In the genomic region with DNA sequence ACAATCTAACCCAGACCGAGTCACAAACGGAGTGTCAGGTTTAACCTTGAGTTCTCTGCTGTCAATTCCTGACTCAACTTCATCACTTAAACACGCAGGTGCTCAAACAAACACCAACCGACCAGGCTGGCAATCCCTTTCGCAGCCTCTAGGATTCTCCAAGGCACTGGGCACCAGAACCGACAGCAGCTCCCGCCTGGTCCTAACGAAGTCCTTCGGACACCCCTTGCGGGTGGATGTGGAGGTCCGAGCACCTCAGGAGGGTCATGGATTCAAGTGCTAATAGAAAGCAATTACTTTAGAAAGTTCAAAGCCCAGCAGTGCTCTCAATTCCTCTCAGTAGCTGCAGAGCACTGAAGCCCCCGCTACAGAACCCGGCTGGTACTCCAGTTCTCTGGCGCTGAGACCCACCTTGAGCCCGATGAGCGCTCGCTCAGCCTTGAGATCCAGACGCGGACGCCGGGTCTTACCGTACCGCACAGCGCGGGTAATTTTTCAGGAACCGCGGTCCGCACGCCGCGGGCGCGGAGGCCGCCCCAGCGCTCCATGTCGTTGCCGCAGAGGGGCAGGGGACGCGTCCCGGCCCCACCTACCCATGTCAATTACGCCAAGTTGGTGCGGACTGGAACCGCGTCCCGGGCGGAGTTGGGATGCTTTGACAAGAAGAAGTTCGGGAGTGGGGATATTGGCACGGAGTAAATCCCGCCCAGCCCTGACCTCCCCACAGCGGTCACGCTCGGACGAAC, we compare ENCODE assay signal across 1 cellular context.
TF ChIP-seq lines count a peak whose summit lies in the region.

No MANE protein-coding gene starts in this region.

TF ChIP-seq in HepG2, 621 proteins besides CTCF, POLR2A, EP300 and RAD21 (continued from another document and continues in another):
- TF ChIP-seq HCFC1 (IDR thresholded peaks at IDR 0.05; ENCODE audit: low read depth, low read length), result no peak
- TF ChIP-seq, protein P1, sequence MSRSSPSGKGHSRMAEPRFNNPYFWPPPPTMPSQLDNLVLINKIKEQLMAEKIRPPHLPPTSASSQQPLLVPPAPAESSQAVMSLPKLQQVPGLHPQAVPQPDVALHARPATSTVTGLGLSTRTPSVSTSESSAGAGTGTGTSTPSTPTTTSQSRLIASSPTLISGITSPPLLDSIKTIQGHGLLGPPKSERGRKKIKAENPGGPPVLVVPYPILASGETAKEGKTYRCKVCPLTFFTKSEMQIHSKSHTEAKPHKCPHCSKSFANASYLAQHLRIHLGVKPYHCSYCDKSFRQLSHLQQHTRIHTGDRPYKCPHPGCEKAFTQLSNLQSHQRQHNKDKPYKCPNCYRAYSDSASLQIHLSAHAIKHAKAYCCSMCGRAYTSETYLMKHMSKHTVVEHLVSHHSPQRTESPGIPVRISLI (CRISPR knock-in tag; IDR thresholded peaks at IDR 0.05; ENCODE audit: borderline replicate concordance), result no peak
- TF ChIP-seq ZEB1 (IDR thresholded peaks at IDR 0.05; ENCODE audit: insufficient replicate concordance, low read depth), result no peak
- TF ChIP-seq, protein P2, sequence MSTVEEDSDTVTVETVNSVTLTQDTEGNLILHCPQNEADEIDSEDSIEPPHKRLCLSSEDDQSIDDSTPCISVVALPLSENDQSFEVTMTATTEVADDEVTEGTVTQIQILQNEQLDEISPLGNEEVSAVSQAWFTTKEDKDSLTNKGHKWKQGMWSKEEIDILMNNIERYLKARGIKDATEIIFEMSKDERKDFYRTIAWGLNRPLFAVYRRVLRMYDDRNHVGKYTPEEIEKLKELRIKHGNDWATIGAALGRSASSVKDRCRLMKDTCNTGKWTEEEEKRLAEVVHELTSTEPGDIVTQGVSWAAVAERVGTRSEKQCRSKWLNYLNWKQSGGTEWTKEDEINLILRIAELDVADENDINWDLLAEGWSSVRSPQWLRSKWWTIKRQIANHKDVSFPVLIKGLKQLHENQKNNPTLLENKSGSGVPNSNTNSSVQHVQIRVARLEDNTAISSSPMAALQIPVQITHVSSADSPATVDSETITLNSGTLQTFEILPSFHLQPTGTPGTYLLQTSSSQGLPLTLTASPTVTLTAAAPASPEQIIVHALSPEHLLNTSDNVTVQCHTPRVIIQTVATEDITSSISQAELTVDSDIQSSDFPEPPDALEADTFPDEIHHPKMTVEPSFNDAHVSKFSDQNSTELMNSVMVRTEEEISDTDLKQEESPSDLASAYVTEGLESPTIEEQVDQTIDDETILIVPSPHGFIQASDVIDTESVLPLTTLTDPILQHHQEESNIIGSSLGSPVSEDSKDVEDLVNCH (CRISPR knock-in tag; IDR thresholded peaks at IDR 0.05), result no peak
- TF ChIP-seq, protein P3, sequence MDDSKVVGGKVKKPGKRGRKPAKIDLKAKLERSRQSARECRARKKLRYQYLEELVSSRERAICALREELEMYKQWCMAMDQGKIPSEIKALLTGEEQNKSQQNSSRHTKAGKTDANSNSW (CRISPR knock-in tag; IDR thresholded peaks at IDR 0.05; ENCODE audit: borderline replicate concordance), result no peak
- no peak for TF ChIP-seq MBNL3 (CRISPR knock-in tag; conservative IDR thresholded peaks at IDR 0.05)
- TF ChIP-seq PAF1 (CRISPR knock-in tag; IDR thresholded peaks at IDR 0.05), result no peak
- TF ChIP-seq SIN3B (IDR thresholded peaks at IDR 0.05; ENCODE audit: low read length), result no peak
- TF ChIP-seq ZNF652 (CRISPR knock-in tag; IDR thresholded peaks at IDR 0.05; ENCODE audit: borderline replicate concordance, low read depth), result no peak
- TF ChIP-seq WIZ (CRISPR knock-in tag; IDR thresholded peaks at IDR 0.05), result no peak
- TF ChIP-seq GABPB1 (CRISPR knock-in tag; IDR thresholded peaks at IDR 0.05), result no peak
- peak; percentile 6 for TF ChIP-seq ASH2L (IDR thresholded peaks at IDR 0.05; ENCODE audit: insufficient read length, low read depth, low read length)
- no peak for TF ChIP-seq ZNF605 (CRISPR knock-in tag; IDR thresholded peaks at IDR 0.05)
- peak; percentile 3 for TF ChIP-seq CBX1 (IDR thresholded peaks at IDR 0.05; ENCODE audit: low read depth)
- TF ChIP-seq SKI (IDR thresholded peaks at IDR 0.05; ENCODE audit: partially characterized antibody), result no peak
- no peak for TF ChIP-seq MATR3 (CRISPR knock-in tag; IDR thresholded peaks at IDR 0.05)
- TF ChIP-seq ZNF781 (CRISPR knock-in tag; IDR thresholded peaks at IDR 0.05; ENCODE audit: borderline replicate concordance, not compliant biosample characterization), result no peak
- no peak for TF ChIP-seq KDM1A (CRISPR knock-in tag; IDR thresholded peaks at IDR 0.05)
- TF ChIP-seq ZNF225 (CRISPR knock-in tag; IDR thresholded peaks at IDR 0.05), result no peak
- no peak for TF ChIP-seq NRL (CRISPR knock-in tag; IDR thresholded peaks at IDR 0.05; ENCODE audit: borderline replicate concordance)
- no peak for TF ChIP-seq ZNF207 (IDR thresholded peaks at IDR 0.05; ENCODE audit: borderline replicate concordance)
- TF ChIP-seq MTF2 (CRISPR knock-in tag; IDR thresholded peaks at IDR 0.05; ENCODE audit: borderline replicate concordance), result peak; percentile 2; the same call in 1 of the 2 replicates
- TF ChIP-seq, protein P4, sequence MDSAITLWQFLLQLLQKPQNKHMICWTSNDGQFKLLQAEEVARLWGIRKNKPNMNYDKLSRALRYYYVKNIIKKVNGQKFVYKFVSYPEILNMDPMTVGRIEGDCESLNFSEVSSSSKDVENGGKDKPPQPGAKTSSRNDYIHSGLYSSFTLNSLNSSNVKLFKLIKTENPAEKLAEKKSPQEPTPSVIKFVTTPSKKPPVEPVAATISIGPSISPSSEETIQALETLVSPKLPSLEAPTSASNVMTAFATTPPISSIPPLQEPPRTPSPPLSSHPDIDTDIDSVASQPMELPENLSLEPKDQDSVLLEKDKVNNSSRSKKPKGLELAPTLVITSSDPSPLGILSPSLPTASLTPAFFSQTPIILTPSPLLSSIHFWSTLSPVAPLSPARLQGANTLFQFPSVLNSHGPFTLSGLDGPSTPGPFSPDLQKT (CRISPR knock-in tag; IDR thresholded peaks at IDR 0.05; ENCODE audit: borderline replicate concordance), result no peak
- no peak for TF ChIP-seq MEIS1 (CRISPR knock-in tag; IDR thresholded peaks at IDR 0.05; ENCODE audit: borderline replicate concordance)
- no peak for TF ChIP-seq ZSCAN12 (CRISPR knock-in tag; IDR thresholded peaks at IDR 0.05)
- TF ChIP-seq NFIB (CRISPR knock-in tag; IDR thresholded peaks at IDR 0.05; ENCODE audit: borderline replicate concordance), result no peak
- no peak for TF ChIP-seq FOXC1 (CRISPR knock-in tag; IDR thresholded peaks at IDR 0.05; ENCODE audit: borderline replicate concordance)
- TF ChIP-seq ZNF30 (CRISPR knock-in tag; IDR thresholded peaks at IDR 0.05), result no peak
- TF ChIP-seq ZNF543 (CRISPR knock-in tag; IDR thresholded peaks at IDR 0.05), result no peak
- TF ChIP-seq, protein P5, sequence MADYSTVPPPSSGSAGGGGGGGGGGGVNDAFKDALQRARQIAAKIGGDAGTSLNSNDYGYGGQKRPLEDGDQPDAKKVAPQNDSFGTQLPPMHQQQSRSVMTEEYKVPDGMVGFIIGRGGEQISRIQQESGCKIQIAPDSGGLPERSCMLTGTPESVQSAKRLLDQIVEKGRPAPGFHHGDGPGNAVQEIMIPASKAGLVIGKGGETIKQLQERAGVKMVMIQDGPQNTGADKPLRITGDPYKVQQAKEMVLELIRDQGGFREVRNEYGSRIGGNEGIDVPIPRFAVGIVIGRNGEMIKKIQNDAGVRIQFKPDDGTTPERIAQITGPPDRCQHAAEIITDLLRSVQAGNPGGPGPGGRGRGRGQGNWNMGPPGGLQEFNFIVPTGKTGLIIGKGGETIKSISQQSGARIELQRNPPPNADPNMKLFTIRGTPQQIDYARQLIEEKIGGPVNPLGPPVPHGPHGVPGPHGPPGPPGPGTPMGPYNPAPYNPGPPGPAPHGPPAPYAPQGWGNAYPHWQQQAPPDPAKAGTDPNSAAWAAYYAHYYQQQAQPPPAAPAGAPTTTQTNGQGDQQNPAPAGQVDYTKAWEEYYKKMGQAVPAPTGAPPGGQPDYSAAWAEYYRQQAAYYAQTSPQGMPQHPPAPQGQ (CRISPR knock-in tag; IDR thresholded peaks at IDR 0.05; ENCODE audit: borderline replicate concordance), result no peak
- TF ChIP-seq, protein P6, sequence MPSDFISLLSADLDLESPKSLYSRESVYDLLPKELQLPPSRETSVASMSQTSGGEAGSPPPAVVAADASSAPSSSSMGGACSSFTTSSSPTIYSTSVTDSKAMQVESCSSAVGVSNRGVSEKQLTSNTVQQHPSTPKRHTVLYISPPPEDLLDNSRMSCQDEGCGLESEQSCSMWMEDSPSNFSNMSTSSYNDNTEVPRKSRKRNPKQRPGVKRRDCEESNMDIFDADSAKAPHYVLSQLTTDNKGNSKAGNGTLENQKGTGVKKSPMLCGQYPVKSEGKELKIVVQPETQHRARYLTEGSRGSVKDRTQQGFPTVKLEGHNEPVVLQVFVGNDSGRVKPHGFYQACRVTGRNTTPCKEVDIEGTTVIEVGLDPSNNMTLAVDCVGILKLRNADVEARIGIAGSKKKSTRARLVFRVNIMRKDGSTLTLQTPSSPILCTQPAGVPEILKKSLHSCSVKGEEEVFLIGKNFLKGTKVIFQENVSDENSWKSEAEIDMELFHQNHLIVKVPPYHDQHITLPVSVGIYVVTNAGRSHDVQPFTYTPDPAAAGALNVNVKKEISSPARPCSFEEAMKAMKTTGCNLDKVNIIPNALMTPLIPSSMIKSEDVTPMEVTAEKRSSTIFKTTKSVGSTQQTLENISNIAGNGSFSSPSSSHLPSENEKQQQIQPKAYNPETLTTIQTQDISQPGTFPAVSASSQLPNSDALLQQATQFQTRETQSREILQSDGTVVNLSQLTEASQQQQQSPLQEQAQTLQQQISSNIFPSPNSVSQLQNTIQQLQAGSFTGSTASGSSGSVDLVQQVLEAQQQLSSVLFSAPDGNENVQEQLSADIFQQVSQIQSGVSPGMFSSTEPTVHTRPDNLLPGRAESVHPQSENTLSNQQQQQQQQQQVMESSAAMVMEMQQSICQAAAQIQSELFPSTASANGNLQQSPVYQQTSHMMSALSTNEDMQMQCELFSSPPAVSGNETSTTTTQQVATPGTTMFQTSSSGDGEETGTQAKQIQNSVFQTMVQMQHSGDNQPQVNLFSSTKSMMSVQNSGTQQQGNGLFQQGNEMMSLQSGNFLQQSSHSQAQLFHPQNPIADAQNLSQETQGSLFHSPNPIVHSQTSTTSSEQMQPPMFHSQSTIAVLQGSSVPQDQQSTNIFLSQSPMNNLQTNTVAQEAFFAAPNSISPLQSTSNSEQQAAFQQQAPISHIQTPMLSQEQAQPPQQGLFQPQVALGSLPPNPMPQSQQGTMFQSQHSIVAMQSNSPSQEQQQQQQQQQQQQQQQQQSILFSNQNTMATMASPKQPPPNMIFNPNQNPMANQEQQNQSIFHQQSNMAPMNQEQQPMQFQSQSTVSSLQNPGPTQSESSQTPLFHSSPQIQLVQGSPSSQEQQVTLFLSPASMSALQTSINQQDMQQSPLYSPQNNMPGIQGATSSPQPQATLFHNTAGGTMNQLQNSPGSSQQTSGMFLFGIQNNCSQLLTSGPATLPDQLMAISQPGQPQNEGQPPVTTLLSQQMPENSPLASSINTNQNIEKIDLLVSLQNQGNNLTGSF (CRISPR knock-in tag; IDR thresholded peaks at IDR 0.05), result no peak
- peak; percentile 24; the same call in 1 of the 2 replicates for TF ChIP-seq CBX5 (CRISPR knock-in tag; IDR thresholded peaks at IDR 0.05; ENCODE audit: borderline replicate concordance)
- TF ChIP-seq, protein P7, sequence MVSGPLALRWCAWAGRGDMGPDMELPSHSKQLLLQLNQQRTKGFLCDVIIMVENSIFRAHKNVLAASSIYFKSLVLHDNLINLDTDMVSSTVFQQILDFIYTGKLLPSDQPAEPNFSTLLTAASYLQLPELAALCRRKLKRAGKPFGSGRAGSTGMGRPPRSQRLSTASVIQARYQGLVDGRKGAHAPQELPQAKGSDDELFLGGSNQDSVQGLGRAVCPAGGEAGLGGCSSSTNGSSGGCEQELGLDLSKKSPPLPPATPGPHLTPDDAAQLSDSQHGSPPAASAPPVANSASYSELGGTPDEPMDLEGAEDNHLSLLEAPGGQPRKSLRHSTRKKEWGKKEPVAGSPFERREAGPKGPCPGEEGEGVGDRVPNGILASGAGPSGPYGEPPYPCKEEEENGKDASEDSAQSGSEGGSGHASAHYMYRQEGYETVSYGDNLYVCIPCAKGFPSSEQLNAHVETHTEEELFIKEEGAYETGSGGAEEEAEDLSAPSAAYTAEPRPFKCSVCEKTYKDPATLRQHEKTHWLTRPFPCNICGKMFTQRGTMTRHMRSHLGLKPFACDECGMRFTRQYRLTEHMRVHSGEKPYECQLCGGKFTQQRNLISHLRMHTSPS (CRISPR knock-in tag; IDR thresholded peaks at IDR 0.05; ENCODE audit: low read depth), result no peak
- no peak for TF ChIP-seq RORA (CRISPR knock-in tag; IDR thresholded peaks at IDR 0.05)
- TF ChIP-seq ZNF20 (CRISPR knock-in tag; IDR thresholded peaks at IDR 0.05), result no peak
- TF ChIP-seq NFYC (CRISPR knock-in tag; IDR thresholded peaks at IDR 0.05), result no peak
- no peak; the same call in 1 of the 2 replicates for TF ChIP-seq ZSCAN25 (CRISPR knock-in tag; IDR thresholded peaks at IDR 0.05)
- TF ChIP-seq TBX2 (CRISPR knock-in tag; IDR thresholded peaks at IDR 0.05; ENCODE audit: borderline replicate concordance), result no peak
- TF ChIP-seq, protein P8, sequence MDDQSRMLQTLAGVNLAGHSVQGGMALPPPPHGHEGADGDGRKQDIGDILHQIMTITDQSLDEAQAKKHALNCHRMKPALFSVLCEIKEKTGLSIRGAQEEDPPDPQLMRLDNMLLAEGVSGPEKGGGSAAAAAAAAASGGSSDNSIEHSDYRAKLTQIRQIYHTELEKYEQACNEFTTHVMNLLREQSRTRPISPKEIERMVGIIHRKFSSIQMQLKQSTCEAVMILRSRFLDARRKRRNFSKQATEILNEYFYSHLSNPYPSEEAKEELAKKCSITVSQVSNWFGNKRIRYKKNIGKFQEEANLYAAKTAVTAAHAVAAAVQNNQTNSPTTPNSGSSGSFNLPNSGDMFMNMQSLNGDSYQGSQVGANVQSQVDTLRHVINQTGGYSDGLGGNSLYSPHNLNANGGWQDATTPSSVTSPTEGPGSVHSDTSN (CRISPR knock-in tag; IDR thresholded peaks at IDR 0.05; ENCODE audit: borderline replicate concordance), result no peak
- TF ChIP-seq KLF11 (CRISPR knock-in tag; IDR thresholded peaks at IDR 0.05), result no peak
- TF ChIP-seq ELF4 (CRISPR knock-in tag; IDR thresholded peaks at IDR 0.05; ENCODE audit: borderline replicate concordance), result no peak
- no peak for TF ChIP-seq ZMAT3 (CRISPR knock-in tag; conservative IDR thresholded peaks at IDR 0.05)
- no peak for TF ChIP-seq SOX6 (IDR thresholded peaks at IDR 0.05)
- no peak; the same call in 1 of the 2 replicates for TF ChIP-seq SOX6 (CRISPR knock-in tag; IDR thresholded peaks at IDR 0.05)
- TF ChIP-seq ZMYM4 (CRISPR knock-in tag; IDR thresholded peaks at IDR 0.05), result no peak
- TF ChIP-seq, protein P9, sequence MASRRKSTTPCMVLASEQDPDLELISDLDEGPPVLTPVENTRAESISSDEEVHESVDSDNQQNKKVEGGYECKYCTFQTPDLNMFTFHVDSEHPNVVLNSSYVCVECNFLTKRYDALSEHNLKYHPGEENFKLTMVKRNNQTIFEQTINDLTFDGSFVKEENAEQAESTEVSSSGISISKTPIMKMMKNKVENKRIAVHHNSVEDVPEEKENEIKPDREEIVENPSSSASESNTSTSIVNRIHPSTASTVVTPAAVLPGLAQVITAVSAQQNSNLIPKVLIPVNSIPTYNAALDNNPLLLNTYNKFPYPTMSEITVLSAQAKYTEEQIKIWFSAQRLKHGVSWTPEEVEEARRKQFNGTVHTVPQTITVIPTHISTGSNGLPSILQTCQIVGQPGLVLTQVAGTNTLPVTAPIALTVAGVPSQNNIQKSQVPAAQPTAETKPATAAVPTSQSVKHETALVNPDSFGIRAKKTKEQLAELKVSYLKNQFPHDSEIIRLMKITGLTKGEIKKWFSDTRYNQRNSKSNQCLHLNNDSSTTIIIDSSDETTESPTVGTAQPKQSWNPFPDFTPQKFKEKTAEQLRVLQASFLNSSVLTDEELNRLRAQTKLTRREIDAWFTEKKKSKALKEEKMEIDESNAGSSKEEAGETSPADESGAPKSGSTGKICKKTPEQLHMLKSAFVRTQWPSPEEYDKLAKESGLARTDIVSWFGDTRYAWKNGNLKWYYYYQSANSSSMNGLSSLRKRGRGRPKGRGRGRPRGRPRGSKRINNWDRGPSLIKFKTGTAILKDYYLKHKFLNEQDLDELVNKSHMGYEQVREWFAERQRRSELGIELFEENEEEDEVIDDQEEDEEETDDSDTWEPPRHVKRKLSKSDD (CRISPR knock-in tag; IDR thresholded peaks at IDR 0.05; ENCODE audit: low read depth), result no peak
